Comparison of ENCODE assay signal across 8 cellular contexts in the genomic region with DNA sequence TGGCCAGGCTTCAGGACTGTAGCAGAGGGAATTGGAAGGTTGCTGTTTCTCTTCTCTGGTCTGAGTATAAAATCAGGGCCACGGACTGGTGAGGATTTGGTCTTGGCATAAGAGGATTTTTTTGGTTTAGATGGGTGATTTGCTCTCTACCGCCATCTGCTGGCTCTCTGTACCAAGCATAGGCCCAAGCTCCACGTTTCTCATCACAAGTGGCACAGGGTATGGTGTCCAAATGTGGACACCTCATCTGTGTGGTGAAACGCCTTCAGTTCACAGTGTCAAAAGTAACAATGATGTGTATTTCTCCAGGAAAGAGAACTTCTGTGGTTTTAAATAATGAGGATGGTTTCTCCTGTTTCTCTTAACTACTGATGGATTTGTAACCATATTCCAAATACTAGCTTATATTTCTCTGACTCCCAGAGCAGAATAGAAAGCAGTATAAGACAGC.
DNase-seq lines count a peak whose midpoint lies in the region; ATAC-seq and TF ChIP-seq lines count a peak whose summit lies in the region.

No MANE protein-coding gene starts in this region.

- no peak overlapping the region for H3K4me3 Mint-ChIP-seq in CD4-positive, alpha-beta memory T cell

- intact Hi-C loops in CD4-positive, alpha-beta memory T cell (cut with micrococcal nuclease): loop anchor here (1.0 to 5.0 kb wide), 5 partner anchors 116 to 337 kb away; partner anchors contain the start of gene EML6

- H3K4me1 ChIP-seq in CD4-positive, alpha-beta memory T cell (ENCODE audit: insufficient read depth, low read length): no peaks in the 10 kb centered on the region
- H3K4me1 ChIP-seq in Peyer's patch: no peaks in the 10 kb centered on the region
- H3K4me1 ChIP-seq in thoracic aorta (ENCODE audit: control insufficient read depth in 1 of 2, low read depth in 2 of 2): no peaks in the 10 kb centered on the region

- H3K27ac ChIP-seq in CD4-positive, alpha-beta memory T cell (ENCODE audit: low read depth, low read length): no peak overlapping the region
- H3K27ac ChIP-seq in Peyer's patch: no peak overlapping the region
- no peak overlapping the region for H3K27ac ChIP-seq in thoracic aorta

- no peaks in the 10 kb centered on the region for H3K36me3 Mint-ChIP-seq in CD4-positive, alpha-beta memory T cell

- TF ChIP-seq POLR2A in Peyer's patch (IDR thresholded peaks at IDR 0.05): no peak

- H3K27me3 Mint-ChIP-seq in CD4-positive, alpha-beta memory T cell: peaks cover 0 to 1% of the 10 kb centered on the region in 2 donors

- TF ChIP-seq CTCF in Peyer's patch (IDR thresholded peaks at IDR 0.05) (peak; percentile 46 to 90 (median 76)), fibroblast of the aortic adventitia (IDR thresholded peaks at IDR 0.05; ENCODE audit: insufficient read depth, low read length) (peak; percentile 93), thoracic aorta (IDR thresholded peaks at IDR 0.05) (peak; percentile 78)

- H3K9me3 ChIP-seq in CD4-positive, alpha-beta memory T cell (ENCODE audit: control insufficient read depth in 1 of 2, low read length in 2 of 2): no peaks in the 10 kb centered on the region
- H3K9me3 ChIP-seq in Peyer's patch (no peaks in the 10 kb centered on the region), thoracic aorta (no peaks in the 10 kb centered on the region)

- no peaks in the 10 kb centered on the region for H3K9me3 Mint-ChIP-seq in CD4-positive, alpha-beta memory T cell

- no peak overlapping the region for H3K4me3 ChIP-seq in CD4-positive, alpha-beta memory T cell (ENCODE audit: low read length in 2 of 2)
- H3K4me3 ChIP-seq in Peyer's patch (no peak overlapping the region), fibroblast of the aortic adventitia (ENCODE audit: low read depth, low read length) (no peak overlapping the region), thoracic aorta (no peak overlapping the region)

- peak; percentile 40 to 51 (median 49) for DNase-seq in CD4-positive, alpha-beta memory T cell
- DNase-seq in HS-27A (ENCODE audit: low read depth) (peak; percentile 43), Peyer's patch (peak in 2 of 3 donors; percentile 66 to 85), activated T-helper 1 cell treated with Interleukin-2 at 50 U/mL for 16 hours (ENCODE audit: low read depth) (peak; percentile 22), fibroblast of the aortic adventitia (ENCODE audit: low read depth) (peak; percentile 87), nucleus accumbens (lab: John Stamatoyannopoulos, UW) (peak in 48 of 56 donors; percentile 3 to 76 (median 40)), thoracic aorta (ENCODE audit: low spot score) (peak; percentile 36)

- ATAC-seq in GM19043 (IDR thresholded peaks at IDR 0.05; ENCODE audit: low read depth, unreplicated experiment) (peak; percentile 86), thoracic aorta (ENCODE audit: insufficient number of reproducible peaks, low FRiP score, low read depth) (peak; percentile 71)

- CTCF ChIA-PET in CD4-positive, alpha-beta memory T cell (lab: Charles Lee; ENCODE audit: partially characterized antibody): interaction anchor here (0.7 to 4.1 kb wide), 36 partner anchors 9 to 731 kb away, joined by 3 to 37 read pairs (median 4); no protein-coding TSS in a partner anchor

- no peaks in the 10 kb centered on the region for H3K36me3 ChIP-seq in CD4-positive, alpha-beta memory T cell (ENCODE audit: insufficient read depth, low read length)
- H3K36me3 ChIP-seq in Peyer's patch: no peaks in the 10 kb centered on the region
- no peaks in the 10 kb centered on the region for H3K36me3 ChIP-seq in thoracic aorta

- H3K27ac Mint-ChIP-seq in CD4-positive, alpha-beta memory T cell: no peak overlapping the region

- H3K27me3 ChIP-seq in CD4-positive, alpha-beta memory T cell (ENCODE audit: insufficient read depth, low read length): no peaks in the 10 kb centered on the region
- no peaks in the 10 kb centered on the region for H3K27me3 ChIP-seq in Peyer's patch
- no peaks in the 10 kb centered on the region for H3K27me3 ChIP-seq in thoracic aorta (replicated peaks; ENCODE audit: insufficient read depth)

- H3K4me1 Mint-ChIP-seq in CD4-positive, alpha-beta memory T cell: peaks cover 0 to 2% (median 0%) of the 10 kb centered on the region in 4 donors

- POLR2A ChIA-PET in CD4-positive, alpha-beta memory T cell (lab: Charles Lee; ENCODE audit: partially characterized antibody): no interaction called here

Comparison
In these comparisons a context has a peak if more than half of its experiments do, and no peak if none do; other contexts are left out.
1. DNase-seq: peak in every context shown above with its lines; median percentile 87 in fibroblast of the aortic adventitia; 76 in Peyer's patch; 49 in CD4-positive, alpha-beta memory T cell; 43 in HS-27A; 40 in nucleus accumbens; 36 in thoracic aorta; 22 in activated T-helper 1 cell treated with Interleukin-2 at 50 U/mL for 16 hours.